In genomic region chr2:32289165-32290054, GRCh38 we compare ENCODE assay signal across 9 cellular contexts. TPM values are rescaled to one million over a fixed set of nuclear protein-coding genes. Genes with fewer than 3 reads are reported as not detected.
DNase-seq lines count a peak whose midpoint lies in the region; ATAC-seq and TF ChIP-seq lines count a peak whose summit lies in the region.
"Had no signal": no experiment of that assay in that cellular context is flagged by ENCODE, and none has a peak within 500 bp of the region (broad histone marks: within the 10 kb centered on the region; RNA-seq: fewer than 3 reads in every experiment).

No MANE protein-coding gene starts in this region.

- H3K4me2 ChIP-seq in mammary epithelial cell (ENCODE audit: insufficient read depth, low read depth, low read length) = peak overlapping the region; percentile 33

- H3K9me3 ChIP-seq in mammary epithelial cell (replicated peaks; ENCODE audit: insufficient read depth, low read length) = no peaks in the 10 kb centered on the region
- no peaks in the 10 kb centered on the region for H3K9me3 ChIP-seq in muscle layer of duodenum (ENCODE audit: control insufficient read depth in 1 of 2, low read length in 2 of 2)
- H3K9me3 ChIP-seq in ascending aorta = no peaks in the 10 kb centered on the region

- CTCF ChIA-PET in mammary epithelial cell (lab: Charles Lee; ENCODE audit: low non-redundant PET) = no interaction called here

- H3K36me3 ChIP-seq in mammary epithelial cell (ENCODE audit: insufficient read depth, low read length) = no peaks in the 10 kb centered on the region
- H3K36me3 ChIP-seq in muscle layer of duodenum (ENCODE audit: control insufficient read depth in 1 of 2, insufficient read depth in 2 of 2, low read length in 2 of 2) = peaks cover 0 to 10% of the 10 kb centered on the region in 2 donors
- H3K36me3 ChIP-seq in ascending aorta = peaks cover 12 to 13% of the 10 kb centered on the region in 2 donors

- no peak for TF ChIP-seq CTCF in mammary epithelial cell (conservative IDR thresholded peaks at IDR 0.05 in 1 of 2, IDR thresholded peaks at IDR 0.05 in 1 of 2; ENCODE audit: extremely low read depth in 1 of 2, insufficient read depth in 1 of 2, low read depth in 1 of 2, low read length in 2 of 2)
- no peak for TF ChIP-seq CTCF in ascending aorta (IDR thresholded peaks at IDR 0.05)

- no peak overlapping the region for H2AFZ ChIP-seq in mammary epithelial cell (ENCODE audit: low read depth, low read length)

- in situ Hi-C loops in mammary epithelial cell (cut with MboI; ENCODE audit: low sequenced_read_pairs in 2 of 2) = no loop called here

- intact Hi-C loops in mammary epithelial cell (cut with micrococcal nuclease) (no loop called here), ascending aorta (cut with DNase I) (no loop called here)

- H4K20me1 ChIP-seq in mammary epithelial cell (ENCODE audit: insufficient read depth, low read length) = no peaks in the 10 kb centered on the region

- no peak overlapping the region for H3K4me3 ChIP-seq in mammary epithelial cell (replicated peaks in 1 of 3; ENCODE audit: insufficient read depth in 1 of 3, low read depth in 2 of 3, low read length in 3 of 3)
- no peak overlapping the region for H3K4me3 ChIP-seq in muscle layer of duodenum (ENCODE audit: low read depth in 1 of 2, low read length in 2 of 2)
- H3K4me3 ChIP-seq in ascending aorta = no peak overlapping the region

- H3K4me1 ChIP-seq in mammary epithelial cell (ENCODE audit: insufficient read depth, low read length) (peaks cover 22% of the 10 kb centered on the region), muscle layer of duodenum (ENCODE audit: control insufficient read depth in 1 of 2, insufficient read depth in 2 of 2, low read length in 2 of 2) (peaks cover 4 to 18% of the 10 kb centered on the region in 2 donors), ascending aorta (no peaks in the 10 kb centered on the region)

- H3K27ac ChIP-seq in mammary epithelial cell (ENCODE audit: insufficient read depth, low read depth, low read length) (peak overlapping the region; percentile 49), muscle layer of duodenum (ENCODE audit: low read length) (peak overlapping the region; percentile 70), ascending aorta (peak overlapping the region in 1 of 2 donors; percentile 6)

- WGBS in mammary epithelial cell (ENCODE audit: low coverage, missing lambda C conversion rate) = 57% methylated on average over 5 of the region's 5 CpGs

- H3K27me3 ChIP-seq in mammary epithelial cell (ENCODE audit: insufficient read depth, low read length) = no peaks in the 10 kb centered on the region
- H3K27me3 ChIP-seq in muscle layer of duodenum (ENCODE audit: low read depth, low read length) = no peaks in the 10 kb centered on the region
- no peaks in the 10 kb centered on the region for H3K27me3 ChIP-seq in ascending aorta

- peak; percentile 28 for DNase-seq in COLO829 (ENCODE audit: low spot score)
- peak; percentile 41 for DNase-seq in M059J (ENCODE audit: low read depth)
- DNase-seq in mammary epithelial cell = peak; percentile 78
- no peak for DNase-seq in ascending aorta (ENCODE audit: low spot score in 2 of 2)
- no peak for DNase-seq in COR-L47 (lab: John Stamatoyannopoulos, UW)
- DNase-seq: cerebellar nuclear complex had no signal

- ATAC-seq in HG02852 (IDR thresholded peaks at IDR 0.05; ENCODE audit: unreplicated experiment) (no peak), GM18517 (IDR thresholded peaks at IDR 0.05; ENCODE audit: unreplicated experiment) (no peak)

- dilution Hi-C loops in mammary epithelial cell (cut with HindIII; ENCODE audit: low sequenced_read_pairs) = loop anchor here (5.0 kb wide), 1 partner anchor 52 kb away; no protein-coding TSS in a partner anchor

- peaks cover 56% of the 10 kb centered on the region for H3K79me2 ChIP-seq in mammary epithelial cell (ENCODE audit: insufficient read depth, low read length)

- BruUV-seq in mammary epithelial cell (replicated peaks; lab: Mats Ljungman, UMichigan) = TSS peak; percentile 71

- no peak overlapping the region for H3K9ac ChIP-seq in mammary epithelial cell (ENCODE audit: insufficient read depth, low read length)

RNA-seq across cellular contexts. Expression of gene YIPF4, which starts 11.7 kb away (rescaled TPM):
- total RNA-seq in M059J (2014; rRNA removed; shearing (Covaris generic)) = 33.6 and 48.1 TPM in 2 replicates
- total RNA-seq in mammary epithelial cell (10 to 100 TPM; 17.8 to 45.8 TPM), ascending aorta (9.2 TPM)
- polyA plus RNA-seq in mammary epithelial cell = 4.0 TPM
- 1.5 TPM for polyA minus RNA-seq in mammary epithelial cell

RNA-seq across cellular contexts. Expression of gene NLRC4, which starts 24.7 kb away (rescaled TPM):
- total RNA-seq in M059J (2014; rRNA removed; shearing (Covaris generic)) = not detected in 2 replicates
- total RNA-seq in mammary epithelial cell (not detected), ascending aorta (2.3 TPM)
- polyA plus RNA-seq in mammary epithelial cell = not detected
- not detected for polyA minus RNA-seq in mammary epithelial cell

Comparison
In these comparisons a context has a peak if more than half of its experiments do, and no peak if none do; other contexts are left out.
1. DNase-seq: peak in COLO829 (single experiment), M059J (single experiment) and mammary epithelial cell (single experiment); none in ascending aorta (0 of 2) and COR-L47 (single experiment).